26 cellular contexts compared by ENCODE assay signal in genomic region chr2:139155991-139156390, GRCh38.
"Had no signal": no experiment of that assay in that cellular context is flagged by ENCODE, and none has a peak within 500 bp of the region (broad histone marks: within the 10 kb centered on the region; RNA-seq: fewer than 3 reads in every experiment).

No MANE protein-coding gene starts in this region.

- ATAC-seq: activated CD4-positive, alpha-beta T cell treated with anti-CD3 and anti-CD28 coated beads for 36 hours; activated naive CD4-positive, alpha-beta T cell treated with anti-CD3 and anti-CD28 coated beads, Interleukin-2, amount 50 U/mL, for 72 hours; activated T-cell treated with anti-CD3 and anti-CD28 coated beads, Interleukin-2, amount 50 U/mL, for 72 hours; esophagus mucosa; left colon; naive thymus-derived CD8-positive, alpha-beta T cell; stimulated activated naive B cell treated with anti-CD40 and anti-IgM and Interleukin-4, amounts not matched to agents 10 μg/mL and 1 μg/mL and 100 μg/mL, for 72 hours had no signal

- H3K9me3 ChIP-seq: sigmoid colon, stomach, tibial artery had no signal

- H3K27me3 ChIP-seq: brain microvascular endothelial cell, sigmoid colon, stomach, tibial artery had no signal

- H3K27ac ChIP-seq: brain microvascular endothelial cell, sigmoid colon, stomach, tibial artery had no signal

- H3K4me3 ChIP-seq: sigmoid colon, stomach, tibial artery had no signal

- H3K36me3 ChIP-seq: brain microvascular endothelial cell, sigmoid colon, stomach, tibial artery had no signal

- H3K4me1 ChIP-seq: sigmoid colon, stomach, tibial artery had no signal

- DNase-seq: activated CD4-positive, alpha-beta T cell treated with anti-CD3 and anti-CD28 coated beads for 36 hours; activated CD4-positive, alpha-beta T cell treated with anti-CD3 and anti-CD28 coated beads, Interleukin-2, amount 50 U/mL, for 4 hours; activated CD4-positive, CD25-positive, alpha-beta regulatory T cell; activated naive CD4-positive, alpha-beta T cell; activated T-cell treated with anti-CD3 and anti-CD28 coated beads for 4 hours; activated T-cell treated with anti-CD3 and anti-CD28 coated beads, Interleukin-2, amount 50 U/mL, for 72 hours; aorta; brain microvascular endothelial cell; foreskin fibroblast; head of caudate nucleus; hippocampal formation; immature natural killer cell; kidney; left colon; midbrain; naive thymus-derived CD8-positive, alpha-beta T cell; retina; sigmoid colon; stimulated activated CD4-positive, alpha-beta T cell treated with anti-CD3 and anti-CD28 coated beads, Interleukin-15, amount 100 ng/mL, for 24 hours; stimulated activated CD4-positive, alpha-beta T cell treated with anti-CD3 and anti-CD28 coated beads, Interleukin-2, amount 100 ng/mL, for 24 hours; stimulated activated naive B cell treated with anti-CD40 and anti-IgM and Interleukin-4, amounts not matched to agents 10 μg/mL and 1 μg/mL and 100 μg/mL, for 72 hours; stomach; T-helper 1 cell; tibial artery had no signal
